ENCODE assay signal across 19 cellular contexts in the genomic region with DNA sequence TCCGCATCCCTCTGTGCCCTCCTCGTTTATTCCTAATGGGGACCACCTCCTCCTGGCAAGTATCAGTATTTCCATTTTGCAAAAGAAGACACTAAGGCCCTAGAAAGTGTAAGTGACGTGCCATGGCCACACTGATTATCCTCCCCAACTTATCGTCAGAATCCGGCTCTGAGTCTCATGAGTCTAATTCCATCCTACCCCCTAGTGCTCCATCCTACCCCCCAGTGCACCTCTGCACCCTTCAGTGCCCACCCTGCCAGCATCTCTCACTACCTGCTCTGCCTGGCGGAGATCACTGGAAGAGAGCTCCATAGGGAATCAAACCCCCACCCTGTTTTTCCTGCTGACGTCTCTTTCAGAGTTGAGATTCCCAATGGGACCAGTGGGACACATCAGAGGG. TPM values are rescaled to one million over a fixed set of nuclear protein-coding genes. Genes with fewer than 3 reads are reported as not detected.
DNase-seq lines count a peak whose midpoint lies in the region; TF ChIP-seq lines count a peak whose summit lies in the region.
"Had no signal": no experiment of that assay in that cellular context is flagged by ENCODE, and none has a peak within 500 bp of the region (broad histone marks: within the 10 kb centered on the region; RNA-seq: fewer than 3 reads in every experiment).

No MANE protein-coding gene starts in this region.

- H3K36me3 ChIP-seq in left ventricle myocardium inferior (peaks cover 7% of the 10 kb centered on the region), neuronal stem cell (replicated peaks in 1 of 2; ENCODE audit: control insufficient read depth in 2 of 2, insufficient read depth in 2 of 2, low read length in 2 of 2) (peaks cover 2 to 14% of the 10 kb centered on the region in 2 donors), tibial artery (peaks cover 0 to 10% (median 3%) of the 10 kb centered on the region in 3 donors), A673 (ENCODE audit: insufficient read depth, low read length, poor library complexity, severe bottlenecking) (no peaks in the 10 kb centered on the region)

- H2BK5ac ChIP-seq in neuronal stem cell (ENCODE audit: low read length) = no peak overlapping the region

- H3K4me3 ChIP-seq in left ventricle myocardium inferior (no peak overlapping the region), neuronal stem cell (ENCODE audit: low read length in 2 of 2) (no peak overlapping the region), tibial artery (no peak overlapping the region), A673 (ENCODE audit: low read depth, low read length, poor library complexity, severe bottlenecking) (no peak overlapping the region)

- H2AK5ac ChIP-seq in neuronal stem cell (ENCODE audit: low read depth, low read length) = no peak overlapping the region

- peak overlapping the region; percentile 3 for H4K8ac ChIP-seq in neuronal stem cell (ENCODE audit: low read depth, low read length)

- no peak overlapping the region for H3K14ac ChIP-seq in neuronal stem cell (ENCODE audit: low read length)

- H2BK15ac ChIP-seq in neuronal stem cell (ENCODE audit: low read length) = no peak overlapping the region

- BruUV-seq in A673 (replicated peaks; lab: Mats Ljungman, UMichigan) = no TSS peak

- no peak overlapping the region for H2BK12ac ChIP-seq in neuronal stem cell (ENCODE audit: low read length)

- H3K9me3 ChIP-seq in left ventricle myocardium inferior (replicated peaks) (no peaks in the 10 kb centered on the region), neuronal stem cell (replicated peaks in 1 of 2; ENCODE audit: control insufficient read depth in 2 of 2, insufficient read depth in 1 of 2, low read depth in 1 of 2, low read length in 2 of 2) (no peaks in the 10 kb centered on the region), tibial artery (no peaks in the 10 kb centered on the region), A673 (ENCODE audit: low read depth, low read length, poor library complexity, severe bottlenecking) (no peaks in the 10 kb centered on the region)

- H3K18ac ChIP-seq in neuronal stem cell (ENCODE audit: low read length) = no peak overlapping the region

- CTCF ChIA-PET in A673 (lab: Charles Lee) = interaction anchor here (1.0 kb wide), 1 partner anchor 67 kb away, joined by 3 read pairs; no protein-coding TSS in a partner anchor

- intact Hi-C loops in left ventricle myocardium inferior (cut with micrococcal nuclease) (no loop called here), cardiac septum (cut with DNase I) (no loop called here), tibial artery (cut with DNase I; ENCODE audit: low total_unique reads) (no loop called here), A673 (cut with micrococcal nuclease; ENCODE audit: unreplicated experiment) (no loop called here)

- H4K91ac ChIP-seq in neuronal stem cell (ENCODE audit: low read depth, low read length, poor library complexity) = no peak overlapping the region

- TF ChIP-seq CTCF in left ventricle myocardium inferior (IDR thresholded peaks at IDR 0.05; ENCODE audit: borderline replicate concordance) (no peak), tibial artery (IDR thresholded peaks at IDR 0.05) (no peak), A673 (conservative IDR thresholded peaks at IDR 0.05; ENCODE audit: low read depth, low read length) (no peak)

- no peak overlapping the region for H3K9ac ChIP-seq in neuronal stem cell (ENCODE audit: low read depth, low read length, poor library complexity)

- H3K27me3 ChIP-seq in left ventricle myocardium inferior (ENCODE audit: low read depth) (no peaks in the 10 kb centered on the region), neuronal stem cell (ENCODE audit: control insufficient read depth in 3 of 3, insufficient read depth in 3 of 3, low read depth in 1 of 3, low read length in 3 of 3) (no peaks in the 10 kb centered on the region), tibial artery (no peaks in the 10 kb centered on the region), A673 (replicated peaks; ENCODE audit: insufficient read depth, low read depth, low read length, poor library complexity) (no peaks in the 10 kb centered on the region)

- H2AFZ ChIP-seq in neuronal stem cell (ENCODE audit: low read length) = no peak overlapping the region

- POLR2A ChIA-PET in A673 (lab: Charles Lee; ENCODE audit: low non-redundant PET) = no interaction called here

- peaks cover 6% of the 10 kb centered on the region for H3K79me1 ChIP-seq in neuronal stem cell (ENCODE audit: low read depth, low read length)

- DNase-seq in left ventricle myocardium inferior = no peak
- DNase-seq in cardiac septum (ENCODE audit: low spot score) = no peak
- peak; percentile 32 for DNase-seq in islet precursor cell
- no peak for DNase-seq in neuronal stem cell (ENCODE audit: low spot score)
- no peak for DNase-seq in tibial artery
- no peak for DNase-seq in stimulated activated CD4-positive, alpha-beta T cell treated with anti-CD3 and anti-CD28 coated beads, Interleukin-12 subunit alpha, Interleukin-12 subunit beta, amount 100 ng/mL, for 4 hours
- DNase-seq in A673 (ENCODE audit: low spot score) = no peak
- DNase-seq in SHP77 treated with DMSO at 0.1 percent for 48 hours (lab: John Stamatoyannopoulos, UW) = no peak
- DNase-seq: 8988T; AML-193; C1 segment of cervical spinal cord; CD8-positive, alpha-beta T cell; DMS53; GF-D8; NCI-H1694; NCI-H2081; NCI-H2171; OCI-M1; Right ventricle myocardium superior had no signal

- H3K23ac ChIP-seq in neuronal stem cell (ENCODE audit: low read depth, low read length, poor library complexity) = no peak overlapping the region

- no peak overlapping the region for H3K4ac ChIP-seq in neuronal stem cell (ENCODE audit: low read length)

- H3K4me1 ChIP-seq in left ventricle myocardium inferior = peaks cover 50% of the 10 kb centered on the region
- H3K4me1 ChIP-seq in neuronal stem cell (ENCODE audit: control insufficient read depth in 2 of 2, insufficient read depth in 1 of 2, low read depth in 1 of 2, low read length in 2 of 2) = peaks cover 0 to 5% of the 10 kb centered on the region in 2 donors
- peaks cover 0 to 50% (median 42%) of the 10 kb centered on the region in 4 donors for H3K4me1 ChIP-seq in tibial artery
- H3K4me1 ChIP-seq in A673 (ENCODE audit: insufficient read depth, low read length, poor library complexity, severe bottlenecking) = peaks cover 24% of the 10 kb centered on the region

- no CpG with 5 or more reads among the region's 7 CpGs for WGBS in neuronal stem cell (ENCODE audit: extremely low coverage in 2 of 2, insufficient read length in 2 of 2, insufficient replicate concordance in 1 of 2), 2 donors

- H2BK120ac ChIP-seq in neuronal stem cell (ENCODE audit: low read depth, low read length) = no peak overlapping the region

- H3K4me2 ChIP-seq in neuronal stem cell (ENCODE audit: insufficient read depth, low read length, poor library complexity, severe bottlenecking) = no peak overlapping the region

- H3K27ac ChIP-seq in left ventricle myocardium inferior (replicated peaks) (peak overlapping the region; percentile 91), neuronal stem cell (replicated peaks; ENCODE audit: low read length) (no peak overlapping the region), tibial artery (peak overlapping the region; percentile 78 to 88), A673 (ENCODE audit: low read depth, low read length, poor library complexity, severe bottlenecking) (no peak overlapping the region)

RNA-seq across cellular contexts. Expression of gene PRDM11, which starts 31.8 kb away (rescaled TPM):
- 17.2 TPM for total RNA-seq in left ventricle myocardium inferior
- 20.7 TPM for total RNA-seq in cardiac septum
- polyA plus RNA-seq in neuronal stem cell (2013, experiment 1 of 2) = 2.6 TPM
- 2.5 TPM for polyA plus RNA-seq in neuronal stem cell (2013, experiment 2 of 2)
- total RNA-seq in A673 (2021) = 12.6 and 15.4 TPM in 2 replicates

Comparison
In these comparisons a context has a peak if more than half of its experiments do, and no peak if none do; other contexts are left out.
1. H3K27ac ChIP-seq: peak in left ventricle myocardium inferior (single experiment) and tibial artery (2 of 2); none in neuronal stem cell (single experiment) and A673 (single experiment).